9 cellular contexts compared by ENCODE assay signal in genomic region chr1:39204441-39205081, GRCh38. TPM values are rescaled to one million over a fixed set of nuclear protein-coding genes. Genes with fewer than 3 reads are reported as not detected.
A peak's percentile ranks its signal among the peaks of the same experiment; 100 is the strongest.
DNase-seq lines count a peak whose midpoint lies in the region; ATAC-seq, FAIRE-seq and TF ChIP-seq lines count a peak whose summit lies in the region.
"Had no signal": no experiment of that assay in that cellular context is flagged by ENCODE, and none has a peak within 500 bp of the region (broad histone marks: within the 10 kb centered on the region; RNA-seq: fewer than 3 reads in every experiment).

Gene MACF1, plus strand, starts transcription at chr1:39204695. Its CDS starts 328 bp downstream, at chr1:39205023.

- H3K9me3 Mint-ChIP-seq in activated T-helper 17 cell treated with anti-CD3 and anti-CD28 coated beads, Interleukin-2, amount 50 U/mL, for 72 hours, result no peaks in the 10 kb centered on the region
- no peaks in the 10 kb centered on the region for H3K9me3 Mint-ChIP-seq in natural killer cell

- TF ChIP-seq CTCF in fibroblast of the aortic adventitia (IDR thresholded peaks at IDR 0.05; ENCODE audit: insufficient read depth, low read length) (peak; percentile 78), natural killer cell (IDR thresholded peaks at IDR 0.05) (no peak), uterus (IDR thresholded peaks at IDR 0.05) (peak in 3 of 4 experiments; percentile 50 to 70 (median 54)), D721Med (IDR thresholded peaks at IDR 0.05; ENCODE audit: insufficient read depth, missing control alignments) (no peak)

- H3K4me3 ChIP-seq in fibroblast of the aortic adventitia (ENCODE audit: low read depth, low read length) (peak within 1 kb of the TSS; percentile 82), uterus (peak within 1 kb of the TSS; percentile 42 to 46)

- peak within 1 kb of the TSS; percentile 95 for H3K27ac Mint-ChIP-seq in activated T-helper 17 cell treated with anti-CD3 and anti-CD28 coated beads, Interleukin-2, amount 50 U/mL, for 72 hours
- H3K27ac Mint-ChIP-seq in natural killer cell, result peak within 1 kb of the TSS; percentile 97 to 98

- DNase-seq in GM12891 (ENCODE audit: insufficient read length, low spot score) (no peak), NCI-H510A treated with DMSO at 0.1 percent for 48 hours (lab: John Stamatoyannopoulos, UW) (peak; percentile 99), fibroblast of the aortic adventitia (ENCODE audit: low read depth) (peak; percentile 98), natural killer cell (peak; percentile 23), uterus (peak; percentile 78 to 90), D721Med (ENCODE audit: insufficient read length, low spot score) (no peak)

- H3K27me3 ChIP-seq in uterus, result no peaks in the 10 kb centered on the region

- H3K27ac ChIP-seq in uterus, result peak within 1 kb of the TSS; percentile 94 to 99

- TF ChIP-seq POLR2A in GM12891 (IDR thresholded peaks at IDR 0.05; ENCODE audit: low read depth, low read length) (no peak), uterus (IDR thresholded peaks at IDR 0.05) (peak; percentile 55 to 69)

- peak; percentile 63 for ATAC-seq in activated T-helper 17 cell treated with anti-CD3 and anti-CD28 coated beads, Interleukin-2, amount 50 U/mL, for 72 hours (replicated peaks)
- ATAC-seq in natural killer cell (peak; percentile 40 to 49 (median 42)), GM18517 (IDR thresholded peaks at IDR 0.05; ENCODE audit: unreplicated experiment) (no peak)

- intact Hi-C loops in natural killer cell (cut with micrococcal nuclease) (loop anchor here (1.0 kb wide), 1 partner anchor 11 kb away; no protein-coding TSS in a partner anchor), uterus (cut with DNase I; ENCODE audit: low total_unique reads) (no loop called here)

- peaks cover 33% of the 10 kb centered on the region for H3K4me1 Mint-ChIP-seq in activated T-helper 17 cell treated with anti-CD3 and anti-CD28 coated beads, Interleukin-2, amount 50 U/mL, for 72 hours
- peaks cover 46 to 56% of the 10 kb centered on the region in 2 donors for H3K4me1 Mint-ChIP-seq in natural killer cell

- no peaks in the 10 kb centered on the region for H3K27me3 Mint-ChIP-seq in activated T-helper 17 cell treated with anti-CD3 and anti-CD28 coated beads, Interleukin-2, amount 50 U/mL, for 72 hours
- no peaks in the 10 kb centered on the region for H3K27me3 Mint-ChIP-seq in natural killer cell (ENCODE audit: low read depth in 2 of 2)

- peak; percentile 72 for FAIRE-seq in GM12891 (lab: Jason Lieb, UNC)
- no peak for FAIRE-seq in D721Med (lab: Jason Lieb, UNC)
- FAIRE-seq: colon had no signal

- peak within 1 kb of the TSS; percentile 88 for H3K4me3 Mint-ChIP-seq in activated T-helper 17 cell treated with anti-CD3 and anti-CD28 coated beads, Interleukin-2, amount 50 U/mL, for 72 hours
- peak within 1 kb of the TSS; percentile 98 for H3K4me3 Mint-ChIP-seq in natural killer cell

- no peaks in the 10 kb centered on the region for H3K9me3 ChIP-seq in uterus

- peaks cover 0 to 5% of the 10 kb centered on the region in 2 donors for H3K4me1 ChIP-seq in uterus

- no peaks in the 10 kb centered on the region for H3K36me3 ChIP-seq in uterus

- peaks cover 32% of the 10 kb centered on the region for H3K36me3 Mint-ChIP-seq in activated T-helper 17 cell treated with anti-CD3 and anti-CD28 coated beads, Interleukin-2, amount 50 U/mL, for 72 hours (ENCODE audit: low read depth)
- H3K36me3 Mint-ChIP-seq in natural killer cell, result peaks cover 5% of the 10 kb centered on the region

TF ChIP-seq in GM12891, 5 proteins besides CTCF, POLR2A, EP300 and RAD21:
- no peak for TF ChIP-seq PAX5 (IDR thresholded peaks at IDR 0.05; ENCODE audit: insufficient read depth, low read length, severe bottlenecking)
- no peak for TF ChIP-seq TAF1 (IDR thresholded peaks at IDR 0.05; ENCODE audit: low read depth, low read length)
- no peak for TF ChIP-seq POU2F2 (IDR thresholded peaks at IDR 0.05; ENCODE audit: low read depth, low read length)
- no peak for TF ChIP-seq POLR2AphosphoS5 (IDR thresholded peaks at IDR 0.05; ENCODE audit: low read depth, low read length)
- no peak for TF ChIP-seq SPI1 (IDR thresholded peaks at IDR 0.05; ENCODE audit: low read depth, low read length)

RNA-seq across cellular contexts. Expression of gene MACF1, which starts in this region (rescaled TPM):
- 41.6 TPM for polyA plus RNA-seq in GM12891 (2012; ENCODE audit: low read depth, missing spikeins)
- 100 to 1,000 TPM; 434 to 605 TPM for total RNA-seq in activated T-helper 17 cell treated with anti-CD3 and anti-CD28 coated beads, Interleukin-2, amount 50 U/mL, for 72 hours
- total RNA-seq in fibroblast of the aortic adventitia (ENCODE audit: low replicate concordance) (284 and 368 TPM in 2 replicates), natural killer cell (100 to 1,000 TPM; 752 to 811 (median 752) TPM), uterus (100 to 1,000 TPM; 210 to 602 (median 573) TPM)

Comparison
In these comparisons a context has a peak if more than half of its experiments do, and no peak if none do; other contexts are left out.
1. DNase-seq: peak in NCI-H510A treated with DMSO at 0.1 percent for 48 hours (single experiment), fibroblast of the aortic adventitia (single experiment), natural killer cell (single experiment) and uterus (2 of 2); none in GM12891 (single experiment) and D721Med (single experiment).
2. CTCF ChIP-seq: peak in fibroblast of the aortic adventitia (single experiment) and uterus (3 of 4); none in natural killer cell (single experiment) and D721Med (single experiment).